ENCODE assay signal across 9 cellular contexts in genomic region chr13:33109801-33110200, GRCh38.
A peak's percentile ranks its signal among the peaks of the same experiment; 100 is the strongest.
DNase-seq lines count a peak whose midpoint lies in the region; ATAC-seq and TF ChIP-seq lines count a peak whose summit lies in the region.
"Had no signal": no experiment of that assay in that cellular context is flagged by ENCODE, and none has a peak within 500 bp of the region (broad histone marks: within the 10 kb centered on the region; RNA-seq: fewer than 3 reads in every experiment).

No MANE protein-coding gene starts in this region.

- peak; percentile 88 for TF ChIP-seq CTCF in GM06990 (IDR thresholded peaks at IDR 0.05; ENCODE audit: insufficient read depth, low read length, poor library complexity, severe bottlenecking)
- TF ChIP-seq CTCF in astrocyte of the spinal cord (IDR thresholded peaks at IDR 0.05; ENCODE audit: low read depth, low read length): peak; percentile 39
- TF ChIP-seq CTCF in nephron (IDR thresholded peaks at IDR 0.05; ENCODE audit: unreplicated experiment in 3 of 3): no peak
- TF ChIP-seq CTCF in natural killer cell (IDR thresholded peaks at IDR 0.05): no peak

- H3K9me3 Mint-ChIP-seq in nephron (no peaks in the 10 kb centered on the region), natural killer cell (peaks cover 0 to 2% of the 10 kb centered on the region in 2 donors)

- intact Hi-C loops in natural killer cell (cut with micrococcal nuclease): no loop called here

- no peaks in the 10 kb centered on the region for H3K27me3 Mint-ChIP-seq in nephron (ENCODE audit: low read depth)
- H3K27me3 Mint-ChIP-seq in natural killer cell (ENCODE audit: low read depth in 2 of 2): peaks cover 0 to 3% of the 10 kb centered on the region in 2 donors

- H3K36me3 ChIP-seq in GM06990 (ENCODE audit: control insufficient read depth, insufficient read depth, low read length): peaks cover 3% of the 10 kb centered on the region
- no peaks in the 10 kb centered on the region for H3K36me3 ChIP-seq in H7 (replicated peaks; ENCODE audit: control insufficient read depth, insufficient read depth, low read length)

- H3K27ac Mint-ChIP-seq in nephron (peak overlapping the region; percentile 37 to 95 (median 68)), natural killer cell (no peak overlapping the region)

- no peak for ATAC-seq in natural killer cell
- ATAC-seq in HG03095 (IDR thresholded peaks at IDR 0.05; ENCODE audit: unreplicated experiment): no peak

- no peaks in the 10 kb centered on the region for H3K27me3 ChIP-seq in GM06990 (replicated peaks; ENCODE audit: control insufficient read depth, insufficient read depth, low read length)
- no peaks in the 10 kb centered on the region for H3K27me3 ChIP-seq in H7 (ENCODE audit: control insufficient read depth, insufficient read depth, low read length)

- H3K4me3 Mint-ChIP-seq in nephron (no peak overlapping the region), natural killer cell (no peak overlapping the region)

- H3K4me3 ChIP-seq in GM06990 (replicated peaks; ENCODE audit: low read depth, low read length) (0 out of 2 replicates have a peak overlapping the region, but pooled peaks have one; percentile 1), H7 (ENCODE audit: insufficient read depth, low read depth, low read length) (no peak overlapping the region), astrocyte of the spinal cord (ENCODE audit: low read depth, low read length) (no peak overlapping the region)

- H3K4me1 Mint-ChIP-seq in nephron: peaks cover 45% of the 10 kb centered on the region
- H3K4me1 Mint-ChIP-seq in natural killer cell: no peaks in the 10 kb centered on the region

- in situ Hi-C loops in astrocyte of the spinal cord (cut with HindIII; ENCODE audit: low sequenced_read_pairs): no loop called here

- peak; percentile 71 for DNase-seq in GM06990 (ENCODE audit: extremely low read depth, insufficient read length)
- DNase-seq in H7: peak; percentile 43
- no peak for DNase-seq in astrocyte of the spinal cord (ENCODE audit: low read depth, low spot score)
- no peak for DNase-seq in natural killer cell
- DNase-seq in NCI-H1930 (lab: John Stamatoyannopoulos, UW): no peak
- DNase-seq in NCI-H524 (lab: John Stamatoyannopoulos, UW): no peak
- DNase-seq: activated CD4-positive, alpha-beta T cell treated with anti-CD3 and anti-CD28 coated beads for 4 hours had no signal

- H3K36me3 Mint-ChIP-seq in nephron (ENCODE audit: low read depth): peaks cover 67% of the 10 kb centered on the region
- H3K36me3 Mint-ChIP-seq in natural killer cell: no peaks in the 10 kb centered on the region

Comparison
In these comparisons a context has a peak if more than half of its experiments do, and no peak if none do; other contexts are left out.
1. DNase-seq: peak in GM06990 (single experiment) and H7 (single experiment); none in astrocyte of the spinal cord (single experiment), natural killer cell (single experiment), NCI-H1930 (0 of 2) and NCI-H524 (0 of 2).
2. CTCF ChIP-seq: peak in GM06990 (single experiment) and astrocyte of the spinal cord (single experiment); none in nephron (0 of 3) and natural killer cell (single experiment).
3. H3K27ac Mint-ChIP-seq: peak in nephron (3 of 3); none in natural killer cell (0 of 2).